Comparison of ENCODE assay signal across 9 cellular contexts in genomic region chr5:179265529-179266290, GRCh38.
DNase-seq lines count a peak whose midpoint lies in the region; ATAC-seq and TF ChIP-seq lines count a peak whose summit lies in the region.
"Had no signal": no experiment of that assay in that cellular context is flagged by ENCODE, and none has a peak within 500 bp of the region (broad histone marks: within the 10 kb centered on the region; RNA-seq: fewer than 3 reads in every experiment).

No MANE protein-coding gene starts in this region.

- H3K27me3 Mint-ChIP-seq in activated T-helper 2 cell treated with anti-CD3 and anti-CD28 coated beads, Interferon-gamma antibody, Interleukin-2, Interleukin-4, amounts not matched to agents 10 μg/mL and 5 μg/mL and 100 μg/mL, durations not matched to agents 14 hours and 24 hours and 36 hours (ENCODE audit: low read depth) = no peaks in the 10 kb centered on the region

- no peak overlapping the region for H3K27ac Mint-ChIP-seq in activated T-helper 2 cell treated with anti-CD3 and anti-CD28 coated beads, Interferon-gamma antibody, Interleukin-2, Interleukin-4, amounts not matched to agents 10 μg/mL and 5 μg/mL and 100 μg/mL, durations not matched to agents 14 hours and 24 hours and 36 hours
- H3K27ac Mint-ChIP-seq: CD8-positive, alpha-beta memory T cell had no signal

- H3K27me3 ChIP-seq in esophagus squamous epithelium (peaks cover 0 to 19% (median 0%) of the 10 kb centered on the region in 4 donors), mucosa of rectum (ENCODE audit: control insufficient read depth in 2 of 2, insufficient read depth in 2 of 2, low read length in 2 of 2) (no peaks in the 10 kb centered on the region)

- H3K4me1 Mint-ChIP-seq in activated T-helper 2 cell treated with anti-CD3 and anti-CD28 coated beads, Interferon-gamma antibody, Interleukin-2, Interleukin-4, amounts not matched to agents 10 μg/mL and 5 μg/mL and 100 μg/mL, durations not matched to agents 14 hours and 24 hours and 36 hours (ENCODE audit: low read depth) = no peaks in the 10 kb centered on the region
- H3K4me1 Mint-ChIP-seq: CD8-positive, alpha-beta memory T cell had no signal

- H3K4me3 ChIP-seq in esophagus squamous epithelium = peak overlapping the region in 1 of 4 donors; percentile 30
- no peak overlapping the region for H3K4me3 ChIP-seq in mucosa of rectum (ENCODE audit: low read length in 2 of 2)

- H3K36me3 Mint-ChIP-seq in activated T-helper 2 cell treated with anti-CD3 and anti-CD28 coated beads, Interferon-gamma antibody, Interleukin-2, Interleukin-4, amounts not matched to agents 10 μg/mL and 5 μg/mL and 100 μg/mL, durations not matched to agents 14 hours and 24 hours and 36 hours (ENCODE audit: low read depth) = no peaks in the 10 kb centered on the region
- H3K36me3 Mint-ChIP-seq: CD8-positive, alpha-beta memory T cell had no signal

- H3K27ac ChIP-seq in esophagus squamous epithelium (peak overlapping the region; percentile 58 to 87 (median 72)), mucosa of rectum (ENCODE audit: low read depth in 2 of 2, low read length in 2 of 2) (peak overlapping the region; percentile 56 to 65)

- H3K36me3 ChIP-seq in esophagus squamous epithelium (no peaks in the 10 kb centered on the region), mucosa of rectum (ENCODE audit: control insufficient read depth in 2 of 2, insufficient read depth in 2 of 2, low read length in 2 of 2) (no peaks in the 10 kb centered on the region)

- intact Hi-C loops in esophagus squamous epithelium (cut with DNase I) = no loop called here
- intact Hi-C loops in activated T-helper 2 cell treated with anti-CD3 and anti-CD28 coated beads, Interferon-gamma antibody, Interleukin-2, Interleukin-4, amounts not matched to agents 10 μg/mL and 5 μg/mL and 100 μg/mL, durations not matched to agents 14 hours and 24 hours and 36 hours (cut with micrococcal nuclease) = no loop called here

- no peak for ATAC-seq in HG02852 (IDR thresholded peaks at IDR 0.05; ENCODE audit: unreplicated experiment)

- no peaks in the 10 kb centered on the region for H3K9me3 Mint-ChIP-seq in activated T-helper 2 cell treated with anti-CD3 and anti-CD28 coated beads, Interferon-gamma antibody, Interleukin-2, Interleukin-4, amounts not matched to agents 10 μg/mL and 5 μg/mL and 100 μg/mL, durations not matched to agents 14 hours and 24 hours and 36 hours
- H3K9me3 Mint-ChIP-seq: CD8-positive, alpha-beta memory T cell had no signal

- H3K9me3 ChIP-seq in esophagus squamous epithelium (no peaks in the 10 kb centered on the region), mucosa of rectum (ENCODE audit: control insufficient read depth in 2 of 2, low read length in 2 of 2) (no peaks in the 10 kb centered on the region)

- peaks cover 8 to 59% (median 33%) of the 10 kb centered on the region in 3 donors for H3K4me1 ChIP-seq in esophagus squamous epithelium
- H3K4me1 ChIP-seq in mucosa of rectum (ENCODE audit: control insufficient read depth in 2 of 2, insufficient read depth in 2 of 2, low read length in 2 of 2) = peaks cover 3 to 6% of the 10 kb centered on the region in 2 donors

- TF ChIP-seq POLR2A in esophagus squamous epithelium (IDR thresholded peaks at IDR 0.05) = no peak

- no peak for TF ChIP-seq CTCF in esophagus squamous epithelium (IDR thresholded peaks at IDR 0.05)

- H3K9ac ChIP-seq in mucosa of rectum (ENCODE audit: low read depth in 1 of 2, low read length in 2 of 2) = peak overlapping the region in 1 of 2 donors; percentile 29

- H3K4me3 Mint-ChIP-seq in activated T-helper 2 cell treated with anti-CD3 and anti-CD28 coated beads, Interferon-gamma antibody, Interleukin-2, Interleukin-4, amounts not matched to agents 10 μg/mL and 5 μg/mL and 100 μg/mL, durations not matched to agents 14 hours and 24 hours and 36 hours (ENCODE audit: low read depth) = no peak overlapping the region
- H3K4me3 Mint-ChIP-seq: CD8-positive, alpha-beta memory T cell had no signal

- 54% methylated on average over 4 of the region's 34 CpGs; no CpG with 5 or more reads in 1 of the 2 donors for WGBS in esophagus squamous epithelium, 2 donors

- DNase-seq in activated effector memory CD4-positive, alpha-beta T cell treated with anti-CD3 and anti-CD28 coated beads, Interleukin-2, amount 50 U/mL, for 16 hours = peak; percentile 55
- DNase-seq in activated effector memory CD4-positive, alpha-beta T cell treated with Interleukin-2 at 50 U/mL for 16 hours = no peak
- no peak for DNase-seq in esophagus squamous epithelium (lab: John Stamatoyannopoulos, UW)
- no peak for DNase-seq in cerebellar cortex (ENCODE audit: low spot score)
- DNase-seq in activated naive CD4-positive, alpha-beta T cell treated with Interleukin-2 at 50 U/mL for 16 hours = no peak
- no peak for DNase-seq in activated T-helper 2 cell treated with anti-CD3 and anti-CD28 coated beads, Interferon-gamma antibody, Interleukin-2, Interleukin-4, amounts not matched to agents 10 μg/mL and 5 μg/mL and 100 μg/mL, durations not matched to agents 14 hours and 24 hours and 36 hours (ENCODE audit: low spot score)
